14 cellular contexts compared by ENCODE assay signal in the genomic region with DNA sequence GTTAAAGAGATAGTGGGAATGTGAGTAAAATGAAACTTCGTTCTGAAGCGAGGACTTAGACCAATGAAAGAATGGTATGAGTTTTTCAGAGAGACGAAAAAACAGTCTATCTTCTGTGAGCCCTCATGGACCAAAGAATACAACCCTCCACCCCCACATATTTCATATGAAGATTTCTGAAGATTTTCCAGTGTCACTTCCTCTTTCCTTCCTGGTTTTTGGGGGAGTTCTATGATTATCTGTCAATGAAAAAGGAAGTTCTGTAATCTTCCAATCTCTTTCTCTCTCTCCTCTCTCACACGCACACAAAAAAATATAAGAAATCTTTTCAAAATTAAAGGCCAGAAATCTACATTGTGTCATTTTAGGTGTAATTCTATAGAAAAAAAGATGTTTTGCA. TPM values are rescaled to one million over a fixed set of nuclear protein-coding genes. Genes with fewer than 3 reads are reported as not detected.
DNase-seq lines count a peak whose midpoint lies in the region; ATAC-seq and TF ChIP-seq lines count a peak whose summit lies in the region.
"Had no signal": no experiment of that assay in that cellular context is flagged by ENCODE, and none has a peak within 500 bp of the region (broad histone marks: within the 10 kb centered on the region; RNA-seq: fewer than 3 reads in every experiment).

No MANE protein-coding gene starts in this region.

- H3K4me2 ChIP-seq in IMR-90 (ENCODE audit: low read depth, low read length) = no peak overlapping the region

- intact Hi-C loops in IMR-90 (cut with micrococcal nuclease) = no loop called here
- intact Hi-C loops in Panc1 (cut with micrococcal nuclease; ENCODE audit: unreplicated experiment) = no loop called here

- POLR2A ChIA-PET in IMR-90 (lab: Charles Lee; ENCODE audit: unreplicated experiment) = no interaction called here
- POLR2A ChIA-PET in Panc1 (lab: Charles Lee) = no interaction called here

- H3K9me3 ChIP-seq in IMR-90 (ENCODE audit: control insufficient read depth, insufficient read depth, low read length) (no peaks in the 10 kb centered on the region), Panc1 (ENCODE audit: control insufficient read depth, insufficient read depth, low read depth, low read length) (no peaks in the 10 kb centered on the region), gastroesophageal sphincter (peaks cover 0 to 14% (median 4%) of the 10 kb centered on the region in 3 donors), stomach smooth muscle (ENCODE audit: control insufficient read depth in 2 of 2, low read length in 2 of 2) (no peaks in the 10 kb centered on the region)
- H3K9me3 ChIP-seq: body of pancreas, testis had no signal

- H2BK120ac ChIP-seq in IMR-90 (ENCODE audit: low read depth, low read length) = peak overlapping the region; percentile 13; the same call in 1 of the 2 replicates

- no peaks in the 10 kb centered on the region for H3K27me3 ChIP-seq in IMR-90 (ENCODE audit: control insufficient read depth, insufficient read depth, low read length)
- H3K27me3 ChIP-seq in Panc1 (ENCODE audit: control insufficient read depth, insufficient read depth, low read length) = no peaks in the 10 kb centered on the region
- no peaks in the 10 kb centered on the region for H3K27me3 ChIP-seq in gastroesophageal sphincter
- no peaks in the 10 kb centered on the region for H3K27me3 ChIP-seq in stomach smooth muscle (ENCODE audit: control insufficient read depth in 1 of 2, insufficient read depth in 2 of 2, low read length in 2 of 2)
- H3K27me3 ChIP-seq: body of pancreas, testis had no signal

- no peak for TF ChIP-seq RAD21 in IMR-90 (IDR thresholded peaks at IDR 0.05; ENCODE audit: low read length)

- no peak overlapping the region for H4K91ac ChIP-seq in IMR-90 (ENCODE audit: insufficient read depth, low read depth, low read length)

- dilution Hi-C loops in IMR-90 (cut with HindIII; ENCODE audit: low sequenced_read_pairs, unreplicated experiment) = no loop called here

- H3K18ac ChIP-seq in IMR-90 (ENCODE audit: low read depth, low read length) = no peak overlapping the region

- no peak for TF ChIP-seq EP300 in gastroesophageal sphincter (IDR thresholded peaks at IDR 0.05)

- no peak overlapping the region for H2AK5ac ChIP-seq in IMR-90 (ENCODE audit: low read depth, low read length)

- H2AK9ac ChIP-seq in IMR-90 (replicated peaks; ENCODE audit: low read depth, low read length, poor library complexity) = no peak overlapping the region

- BruUV-seq in IMR-90 (replicated peaks; lab: Mats Ljungman, UMichigan) (no TSS peak), Panc1 (replicated peaks; lab: Mats Ljungman, UMichigan) (no TSS peak)

- H2AFZ ChIP-seq in IMR-90 (replicated peaks; ENCODE audit: low read length, poor library complexity) = no peak overlapping the region

- peaks cover 12% of the 10 kb centered on the region for H4K20me1 ChIP-seq in IMR-90 (ENCODE audit: insufficient read depth, low read length)

- peaks cover 12% of the 10 kb centered on the region for H3K9me1 ChIP-seq in IMR-90 (ENCODE audit: insufficient read depth, low read length)

- H3K4me1 ChIP-seq in IMR-90 (ENCODE audit: control insufficient read depth, insufficient read depth, low read length) (peaks cover 15% of the 10 kb centered on the region), Panc1 (ENCODE audit: control insufficient read depth, insufficient read depth, low read length) (peaks cover 16% of the 10 kb centered on the region), gastroesophageal sphincter (peaks cover 20 to 66% (median 23%) of the 10 kb centered on the region in 3 donors), stomach smooth muscle (ENCODE audit: control insufficient read depth, insufficient read depth, low read length) (peaks cover 23% of the 10 kb centered on the region)

- H4K8ac ChIP-seq in IMR-90 (ENCODE audit: low read depth in 2 of 2, low read length in 2 of 2) = no peak overlapping the region

- no peak overlapping the region for H4K5ac ChIP-seq in IMR-90 (ENCODE audit: low read depth, low read length)

- TF ChIP-seq CTCF in IMR-90 (conservative IDR thresholded peaks at IDR 0.05; ENCODE audit: low read depth, low read length) = no peak
- TF ChIP-seq CTCF in Panc1 (IDR thresholded peaks at IDR 0.05) = no peak
- TF ChIP-seq CTCF in gastroesophageal sphincter (IDR thresholded peaks at IDR 0.05) = no peak

- no peak overlapping the region for H2BK20ac ChIP-seq in IMR-90 (ENCODE audit: low read depth, low read length)

- H3K14ac ChIP-seq in IMR-90 (replicated peaks; ENCODE audit: low read depth, low read length) = no peak overlapping the region; the same call in 1 of the 2 replicates

- H3K56ac ChIP-seq in IMR-90 (ENCODE audit: extremely low read depth, insufficient read depth, low read length) = no peak overlapping the region

- no peak for ATAC-seq in IMR-90 (ENCODE audit: low read depth)
- ATAC-seq in Panc1 = no peak
- no peak for ATAC-seq in gastroesophageal sphincter
- ATAC-seq: body of pancreas, HCT116 had no signal

- H3K27ac ChIP-seq in IMR-90 (ENCODE audit: insufficient read depth, low read length) (no peak overlapping the region), Panc1 (ENCODE audit: low read length) (peak overlapping the region; percentile 27; the same call in 1 of the 2 replicates), gastroesophageal sphincter (peak overlapping the region; percentile 79 to 86 (median 82)), stomach smooth muscle (ENCODE audit: low read length) (peak overlapping the region; percentile 46)
- H3K27ac ChIP-seq: SK-N-MC had no signal

- in situ Hi-C loops in IMR-90 (cut with MboI; ENCODE audit: low sequenced_read_pairs) (loop anchor here (25.0 kb wide), 1 partner anchor 892 kb away; no protein-coding TSS in a partner anchor), Panc1 (cut with HindIII; ENCODE audit: low pct_unique_long_range_greater_than_20kb, low sequenced_read_pairs) (no loop called here)

- H3K9ac ChIP-seq in IMR-90 (ENCODE audit: low read depth, low read length) = no peak overlapping the region
- H3K9ac ChIP-seq in stomach smooth muscle (ENCODE audit: low read length in 2 of 2) = no peak overlapping the region

- no peak overlapping the region for H2BK5ac ChIP-seq in IMR-90 (ENCODE audit: low read depth, low read length, poor library complexity, severe bottlenecking)

- TF ChIP-seq POLR2A in IMR-90 (IDR thresholded peaks at IDR 0.05; ENCODE audit: low read depth, low read length) (no peak), gastroesophageal sphincter (IDR thresholded peaks at IDR 0.05) (no peak)

- H3K79me1 ChIP-seq in IMR-90 (ENCODE audit: low read depth in 1 of 2, low read length in 2 of 2) = peaks cover 29 to 62% of the 10 kb centered on the region in 2 experiments

- no peak overlapping the region for H3K4ac ChIP-seq in IMR-90 (ENCODE audit: low read depth, low read length)

- CTCF ChIA-PET in IMR-90 (lab: Yijun Ruan, JAX) (interaction anchor here (2.5 kb wide), 1 partner anchor 409 kb away, joined by 16 read pairs; no protein-coding TSS in a partner anchor), Panc1 (lab: Charles Lee) (no interaction called here)

- no peak overlapping the region for H3K23ac ChIP-seq in IMR-90 (ENCODE audit: low read depth, low read length)

- no peak overlapping the region; the same call in 2 of the 3 replicates for H2BK15ac ChIP-seq in IMR-90 (ENCODE audit: low read depth, low read length)

- DNase-seq in IMR-90 (no peak), Panc1 (ENCODE audit: low read depth, low spot score) (no peak), COR-L47 (lab: John Stamatoyannopoulos, UW) (no peak), cerebellar cortex (ENCODE audit: low spot score) (no peak)
- no peak for DNase-seq in stimulated activated CD4-positive, alpha-beta T cell treated with anti-CD3 and anti-CD28 coated beads, Interleukin-12 subunit alpha, Interleukin-12 subunit beta, amount 100 ng/mL, for 4 hours
- no peak for DNase-seq in effector CD8-positive, alpha-beta T cell (lab: John Stamatoyannopoulos, UW)
- DNase-seq: activated CD8-positive, alpha-beta memory T cell treated with anti-CD3 and anti-CD28 coated beads for 24 hours; body of pancreas; foreskin melanocyte; testis had no signal

- H3K4me3 ChIP-seq in IMR-90 (ENCODE audit: insufficient read depth, low read depth, low read length) = no peak overlapping the region
- H3K4me3 ChIP-seq in Panc1 (ENCODE audit: low read depth in 2 of 2, low read length in 2 of 2) = no peak overlapping the region
- no peak overlapping the region for H3K4me3 ChIP-seq in gastroesophageal sphincter
- no peak overlapping the region for H3K4me3 ChIP-seq in stomach smooth muscle (ENCODE audit: low read length in 2 of 2)
- H3K4me3 ChIP-seq: body of pancreas, SK-N-MC, testis had no signal

- WGBS in IMR-90 (ENCODE audit: extremely low coverage in 2 of 2, insufficient read length in 1 of 2), 2 experiments = 100% methylated on average over 1 of the region's 4 CpGs; no CpG with 5 or more reads in 1 of the 2 experiments
- WGBS in gastroesophageal sphincter (ENCODE audit: low coverage in 1 of 2), 2 donors = 29 to 37% methylated on average over 4 of the region's 4 CpGs

- H3K36me3 ChIP-seq in IMR-90 (ENCODE audit: control insufficient read depth, insufficient read depth, low read length) (peaks cover 12% of the 10 kb centered on the region), Panc1 (ENCODE audit: control insufficient read depth, insufficient read depth, low read length) (no peaks in the 10 kb centered on the region), gastroesophageal sphincter (peaks cover 0 to 8% of the 10 kb centered on the region in 2 donors), stomach smooth muscle (ENCODE audit: control insufficient read depth in 2 of 2, insufficient read depth in 2 of 2, low read length in 2 of 2) (peaks cover 12 to 15% of the 10 kb centered on the region in 2 donors)

TF ChIP-seq in IMR-90, 13 proteins besides CTCF, POLR2A, EP300 and RAD21 (continues in another document):
- TF ChIP-seq MAZ (IDR thresholded peaks at IDR 0.05; ENCODE audit: borderline replicate concordance, low read depth, low read length) = no peak
- no peak for TF ChIP-seq RCOR1 (IDR thresholded peaks at IDR 0.05; ENCODE audit: insufficient replicate concordance, low read length)
- TF ChIP-seq, protein P1, sequence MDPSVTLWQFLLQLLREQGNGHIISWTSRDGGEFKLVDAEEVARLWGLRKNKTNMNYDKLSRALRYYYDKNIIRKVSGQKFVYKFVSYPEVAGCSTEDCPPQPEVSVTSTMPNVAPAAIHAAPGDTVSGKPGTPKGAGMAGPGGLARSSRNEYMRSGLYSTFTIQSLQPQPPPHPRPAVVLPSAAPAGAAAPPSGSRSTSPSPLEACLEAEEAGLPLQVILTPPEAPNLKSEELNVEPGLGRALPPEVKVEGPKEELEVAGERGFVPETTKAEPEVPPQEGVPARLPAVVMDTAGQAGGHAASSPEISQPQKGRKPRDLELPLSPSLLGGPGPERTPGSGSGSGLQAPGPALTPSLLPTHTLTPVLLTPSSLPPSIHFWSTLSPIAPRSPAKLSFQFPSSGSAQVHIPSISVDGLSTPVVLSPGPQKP (IDR thresholded peaks at IDR 0.05; ENCODE audit: borderline replicate concordance, low read depth, low read length) = no peak

RNA-seq across cellular contexts. Expression of a gene that starts 27.7 kb away (rescaled TPM):
- total RNA-seq in IMR-90 (2012; rRNA removed) (13.6 and 18.1 TPM in 2 replicates), Panc1 (2021; ENCODE audit: unreplicated experiment) (86.3 TPM), gastroesophageal sphincter (10 to 100 TPM; 15.2 to 20.8 (median 16.6) TPM)
- polyA plus RNA-seq in IMR-90 (2012; rRNA removed) = 10.0 and 12.5 TPM in 2 replicates
- 2.1 and 2.2 TPM in 2 replicates for polyA plus RNA-seq in IMR-90 (2012; cell fraction: cytosol; rRNA removed)
- polyA plus RNA-seq in IMR-90 (2012; cell fraction: nucleus; rRNA removed; ENCODE audit: low replicate concordance) = 0.51 and 4.4 TPM in 2 replicates
- 96.3 TPM for polyA plus RNA-seq in Panc1 (2012; ENCODE audit: insufficient read length)
